In genomic region chr3:194631696-194632095, GRCh38 we compare ENCODE assay signal across 1 cellular context.
TF ChIP-seq lines count a peak whose summit lies in the region.

No MANE protein-coding gene starts in this region.

TF ChIP-seq in WTC11, 78 proteins besides CTCF, POLR2A, EP300 and RAD21 (continued from another document):
- no peak for TF ChIP-seq ZNF281 (CRISPR knock-in tag; IDR thresholded peaks at IDR 0.05)
- TF ChIP-seq FOXJ3 (CRISPR knock-in tag; IDR thresholded peaks at IDR 0.05; ENCODE audit: borderline replicate concordance) = no peak
- TF ChIP-seq ZNF138 (CRISPR knock-in tag; conservative IDR thresholded peaks at IDR 0.05) = no peak
- TF ChIP-seq IRF2 (CRISPR knock-in tag; IDR thresholded peaks at IDR 0.05; ENCODE audit: borderline replicate concordance, low read depth) = no peak
- TF ChIP-seq ZNF512 (CRISPR knock-in tag; IDR thresholded peaks at IDR 0.05; ENCODE audit: borderline replicate concordance) = no peak
- no peak for TF ChIP-seq E2F5 (CRISPR knock-in tag; IDR thresholded peaks at IDR 0.05)
- TF ChIP-seq CDX4 (CRISPR knock-in tag; IDR thresholded peaks at IDR 0.05; ENCODE audit: borderline replicate concordance) = no peak
- TF ChIP-seq ZNF671 (CRISPR knock-in tag; IDR thresholded peaks at IDR 0.05) = no peak
- no peak for TF ChIP-seq IRF1 (CRISPR knock-in tag; IDR thresholded peaks at IDR 0.05)
- TF ChIP-seq ZNF121 (CRISPR knock-in tag; IDR thresholded peaks at IDR 0.05) = no peak
